8 cellular contexts compared by ENCODE assay signal in genomic region chr15:85690546-85691226, GRCh38.
A peak's percentile ranks its signal among the peaks of the same experiment; 100 is the strongest.
DNase-seq lines count a peak whose midpoint lies in the region; ATAC-seq and TF ChIP-seq lines count a peak whose summit lies in the region.

No MANE protein-coding gene starts in this region.

- H3K4me1 Mint-ChIP-seq in chondrocyte (ENCODE audit: low read depth), result peaks cover 31% of the 10 kb centered on the region

- POLR2A ChIA-PET in GM10248 (lab: Yijun Ruan, JAX), result interaction anchor here (0.6 to 1.3 kb wide), 5 partner anchors 8 to 23 kb away, joined by 3 to 5 read pairs (median 4); no protein-coding TSS in a partner anchor

- peak overlapping the region; percentile 23 for H3K4me3 Mint-ChIP-seq in chondrocyte (ENCODE audit: unreplicated experiment)

- H3K9me3 Mint-ChIP-seq in chondrocyte (ENCODE audit: low read depth), result no peaks in the 10 kb centered on the region

- H3K4me3 ChIP-seq in Jurkat, Clone E6-1 (ENCODE audit: low read length), result peak overlapping the region; percentile 64

- DNase-seq in GM10248 (ENCODE audit: extremely low spot score) (peak; percentile 51), chondrocyte (ENCODE audit: low spot score) (no peak), renal cortical epithelial cell (ENCODE audit: low read depth) (peak; percentile 76), NCI-H2196 (lab: John Stamatoyannopoulos, UW; ENCODE audit: unreplicated experiment) (no peak), DMS 273 (lab: John Stamatoyannopoulos, UW; ENCODE audit: unreplicated experiment) (no peak), DMS53 (lab: John Stamatoyannopoulos, UW) (no peak)
- no peak for DNase-seq in Jurkat, Clone E6-1 (ENCODE audit: low read depth, low spot score)

- peak; percentile 42 for ATAC-seq in GM21381 (IDR thresholded peaks at IDR 0.05; ENCODE audit: unreplicated experiment)

- H3K27ac Mint-ChIP-seq in chondrocyte (ENCODE audit: unreplicated experiment), result peak overlapping the region; percentile 46

- TF ChIP-seq CTCF in GM10248 (IDR thresholded peaks at IDR 0.05; ENCODE audit: control extremely low read depth, extremely low read depth, low read depth, missing control alignments) (no peak), chondrocyte (IDR thresholded peaks at IDR 0.05) (no peak)

- H3K27me3 Mint-ChIP-seq in chondrocyte (ENCODE audit: low read depth), result no peaks in the 10 kb centered on the region

- CTCF ChIA-PET in GM10248 (lab: Yijun Ruan, JAX), result interaction anchor here (0.7 to 3.1 kb wide), 10 partner anchors 8 to 66 kb away, joined by 3 to 29 read pairs (median 4); no protein-coding TSS in a partner anchor

- H3K36me3 Mint-ChIP-seq in chondrocyte (ENCODE audit: low read depth), result peaks cover 24% of the 10 kb centered on the region

Comparison
In these comparisons a context has a peak if more than half of its experiments do, and no peak if none do; other contexts are left out.
1. DNase-seq: peak in GM10248 (single experiment) and renal cortical epithelial cell (single experiment); none in Jurkat, Clone E6-1 (single experiment), chondrocyte (single experiment), NCI-H2196 (single experiment), DMS 273 (single experiment) and DMS53 (single experiment).